In the genomic region with DNA sequence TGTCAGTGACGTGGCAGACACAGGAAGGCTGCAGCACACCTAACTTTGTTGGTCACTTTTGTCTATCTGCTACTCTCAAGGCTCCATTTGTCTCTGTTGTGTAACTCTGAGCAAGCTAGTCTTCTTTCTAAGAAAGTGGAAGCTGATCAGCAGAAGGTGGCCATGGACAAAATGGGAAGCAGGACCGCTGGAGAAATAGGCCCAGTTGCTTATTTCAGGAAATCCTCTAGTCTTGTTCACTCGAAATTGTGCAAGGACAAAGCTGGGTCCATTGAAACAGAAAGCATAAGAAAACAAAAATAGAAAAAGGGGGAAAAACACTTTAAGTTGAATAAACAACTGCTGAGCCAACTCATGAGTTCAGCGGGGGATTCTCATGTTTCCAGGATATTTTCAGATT, we compare ENCODE assay signal across 23 cellular contexts.
DNase-seq lines count a peak whose midpoint lies in the region; ATAC-seq and TF ChIP-seq lines count a peak whose summit lies in the region.
"Had no signal": no experiment of that assay in that cellular context is flagged by ENCODE, and none has a peak within 500 bp of the region (broad histone marks: within the 10 kb centered on the region; RNA-seq: fewer than 3 reads in every experiment).

No MANE protein-coding gene starts in this region.

- peaks cover 4 to 15% of the 10 kb centered on the region in 2 donors for H3K36me3 Mint-ChIP-seq in CD14-positive monocyte
- peaks cover 4% of the 10 kb centered on the region for H3K36me3 Mint-ChIP-seq in natural killer cell treated with Interleukin-12 subunit alpha and Interleukin-12 subunit beta and Interleukin-15 and Interleukin-18, amount 100 ng/mL, for 72 hours
- H3K36me3 Mint-ChIP-seq: activated CD8-positive, alpha-beta memory T cell treated with anti-CD3 and anti-CD28 coated beads, Interleukin-2, amount 10 ng/mL, durations not matched to agents 7 days and 5 days; CD8-positive, alpha-beta T cell had no signal

- no peak overlapping the region for H3K9ac ChIP-seq in trophoblast cell (ENCODE audit: low read length)

- no peak for TF ChIP-seq CTCF in CD14-positive monocyte (IDR thresholded peaks at IDR 0.05)
- no peak for TF ChIP-seq CTCF in brain microvascular endothelial cell (IDR thresholded peaks at IDR 0.05; ENCODE audit: low read depth, low read length, missing control alignments)

- in situ Hi-C loops in brain microvascular endothelial cell (cut with HindIII; ENCODE audit: low pct_ligation_motif_present, low sequenced_read_pairs) = no loop called here

- H3K79me2 ChIP-seq in trophoblast cell (ENCODE audit: control insufficient read depth, insufficient read depth, low read length, poor library complexity) = peaks cover 3% of the 10 kb centered on the region

- H4K91ac ChIP-seq in trophoblast cell (ENCODE audit: low read depth, low read length) = peak overlapping the region; percentile 9

- H3K4me2 ChIP-seq in trophoblast cell (ENCODE audit: low read length) = no peak overlapping the region

- intact Hi-C loops in CD14-positive monocyte (cut with micrococcal nuclease) = no loop called here

- H4K8ac ChIP-seq in trophoblast cell (ENCODE audit: low read depth, low read length) = no peak overlapping the region

- peaks cover 44 to 63% (median 59%) of the 10 kb centered on the region in 3 donors for H3K27me3 Mint-ChIP-seq in CD14-positive monocyte (ENCODE audit: low read depth in 3 of 3)
- peaks cover 12 to 27% of the 10 kb centered on the region in 2 donors for H3K27me3 Mint-ChIP-seq in natural killer cell treated with Interleukin-12 subunit alpha and Interleukin-12 subunit beta and Interleukin-15 and Interleukin-18, amount 100 ng/mL, for 72 hours
- H3K27me3 Mint-ChIP-seq: activated CD8-positive, alpha-beta memory T cell treated with anti-CD3 and anti-CD28 coated beads, Interleukin-2, amount 10 ng/mL, durations not matched to agents 7 days and 5 days had no signal

- H2AK5ac ChIP-seq in trophoblast cell (ENCODE audit: low read length) = no peak overlapping the region

- peak; percentile 64 for DNase-seq in CD14-positive monocyte (ENCODE audit: low spot score)
- DNase-seq in NOMO-1 treated with DMSO at 0.1 percent for 48 hours (lab: John Stamatoyannopoulos, UW; ENCODE audit: unreplicated experiment) = peak; percentile 44
- DNase-seq in epithelial cell of prostate (ENCODE audit: low read depth, low spot score) = no peak
- peak in 1 of 2 donors; percentile 17 for DNase-seq in trophoblast cell
- DNase-seq in AG08396 (ENCODE audit: low spot score) = no peak
- DNase-seq in left lobe of liver (ENCODE audit: low spot score) = no peak
- no peak for DNase-seq in natural killer cell treated with Interleukin-12 subunit alpha and Interleukin-12 subunit beta and Interleukin-15 and Interleukin-18, amount 100 ng/mL, for 72 hours (ENCODE audit: low spot score)
- DNase-seq in brain microvascular endothelial cell = no peak
- DNase-seq: activated CD4-positive, alpha-beta T cell treated with anti-CD3 and anti-CD28 coated beads for 1 hour; activated CD8-positive, alpha-beta memory T cell treated with anti-CD3 and anti-CD28 coated beads, Interleukin-2, amount 10 ng/mL, durations not matched to agents 7 days and 5 days; activated effector memory CD4-positive, alpha-beta T cell treated with Interleukin-2 at 50 U/mL for 16 hours; CD8-positive, alpha-beta T cell; cerebellar nuclear complex; DND-41; endodermal cell; foreskin melanocyte; H7; lower lobe of right lung; NCI-H146; NCI-H345; posterior cingulate gyrus; SIG-M5; thyroid gland had no signal

- H2AFZ ChIP-seq in trophoblast cell (ENCODE audit: insufficient read depth, low read length, poor library complexity) = no peak overlapping the region

- peak overlapping the region; percentile 10 to 84 (median 62) for H3K27ac Mint-ChIP-seq in CD14-positive monocyte
- no peak overlapping the region for H3K27ac Mint-ChIP-seq in natural killer cell treated with Interleukin-12 subunit alpha and Interleukin-12 subunit beta and Interleukin-15 and Interleukin-18, amount 100 ng/mL, for 72 hours
- H3K27ac Mint-ChIP-seq: activated CD8-positive, alpha-beta memory T cell treated with anti-CD3 and anti-CD28 coated beads, Interleukin-2, amount 10 ng/mL, durations not matched to agents 7 days and 5 days; CD8-positive, alpha-beta T cell; endodermal cell had no signal

- peaks cover 0 to 11% (median 6%) of the 10 kb centered on the region in 7 donors for H3K9me3 Mint-ChIP-seq in CD14-positive monocyte
- H3K9me3 Mint-ChIP-seq in natural killer cell treated with Interleukin-12 subunit alpha and Interleukin-12 subunit beta and Interleukin-15 and Interleukin-18, amount 100 ng/mL, for 72 hours = no peaks in the 10 kb centered on the region
- H3K9me3 Mint-ChIP-seq: CD8-positive, alpha-beta T cell; endodermal cell had no signal

- peaks cover 22% of the 10 kb centered on the region for H3K79me1 ChIP-seq in trophoblast cell (ENCODE audit: low read length)

- no peak overlapping the region for H2BK5ac ChIP-seq in trophoblast cell (ENCODE audit: low read depth, low read length, poor library complexity)

- peaks cover 0 to 6% of the 10 kb centered on the region in 2 experiments for H3K36me3 ChIP-seq in trophoblast cell (ENCODE audit: control insufficient read depth in 1 of 2, insufficient read depth in 2 of 2, low read length in 2 of 2)
- H3K36me3 ChIP-seq in brain microvascular endothelial cell (replicated peaks) = no peaks in the 10 kb centered on the region
- H3K36me3 ChIP-seq: lower lobe of right lung, thyroid gland had no signal

- H3K14ac ChIP-seq in trophoblast cell (ENCODE audit: low read length) = no peak overlapping the region

- WGBS in trophoblast cell (ENCODE audit: extremely low coverage, insufficient coverage, insufficient read length) = no CpG with 5 or more reads among the region's 4 CpGs

- H3K4me3 Mint-ChIP-seq in CD14-positive monocyte = peak overlapping the region in 1 of 2 donors; percentile 63
- no peak overlapping the region for H3K4me3 Mint-ChIP-seq in natural killer cell treated with Interleukin-12 subunit alpha and Interleukin-12 subunit beta and Interleukin-15 and Interleukin-18, amount 100 ng/mL, for 72 hours
- H3K4me3 Mint-ChIP-seq: activated CD8-positive, alpha-beta memory T cell treated with anti-CD3 and anti-CD28 coated beads, Interleukin-2, amount 10 ng/mL, durations not matched to agents 7 days and 5 days; CD8-positive, alpha-beta T cell; endodermal cell had no signal

- no peak overlapping the region for H3K4me3 ChIP-seq in trophoblast cell (ENCODE audit: low read depth, low read length)
- H3K4me3 ChIP-seq in brain microvascular endothelial cell (ENCODE audit: low read depth, low read length) = no peak overlapping the region
- H3K4me3 ChIP-seq: lower lobe of right lung, thyroid gland had no signal

- no peak overlapping the region for H3K18ac ChIP-seq in trophoblast cell (ENCODE audit: low read length)

- H3K27ac ChIP-seq in epithelial cell of prostate = peak overlapping the region; percentile 88
- no peak overlapping the region for H3K27ac ChIP-seq in trophoblast cell (ENCODE audit: low read depth, low read length)
- no peak overlapping the region for H3K27ac ChIP-seq in brain microvascular endothelial cell
- H3K27ac ChIP-seq: lower lobe of right lung, thyroid gland had no signal

- H3K9me3 ChIP-seq in trophoblast cell (ENCODE audit: insufficient read depth, low read depth, low read length) = peaks cover 1% of the 10 kb centered on the region
- H3K9me3 ChIP-seq: lower lobe of right lung, thyroid gland had no signal

- no peak overlapping the region for H2BK120ac ChIP-seq in trophoblast cell (ENCODE audit: insufficient read depth, low read length, poor library complexity)

- H4K12ac ChIP-seq in trophoblast cell (ENCODE audit: low read depth, low read length) = no peak overlapping the region

- H3K4me1 Mint-ChIP-seq in CD14-positive monocyte = peaks cover 44% of the 10 kb centered on the region
- H3K4me1 Mint-ChIP-seq in natural killer cell treated with Interleukin-12 subunit alpha and Interleukin-12 subunit beta and Interleukin-15 and Interleukin-18, amount 100 ng/mL, for 72 hours (ENCODE audit: low read depth in 2 of 2) = peaks cover 15 to 20% of the 10 kb centered on the region in 2 donors
- H3K4me1 Mint-ChIP-seq: activated CD8-positive, alpha-beta memory T cell treated with anti-CD3 and anti-CD28 coated beads, Interleukin-2, amount 10 ng/mL, durations not matched to agents 7 days and 5 days had no signal

- no peak overlapping the region for H2BK12ac ChIP-seq in trophoblast cell (ENCODE audit: low read length)

- H3K27me3 ChIP-seq in trophoblast cell (ENCODE audit: insufficient read depth, low read length) (no peaks in the 10 kb centered on the region), brain microvascular endothelial cell (replicated peaks) (no peaks in the 10 kb centered on the region)
- H3K27me3 ChIP-seq: thyroid gland had no signal

- no peak overlapping the region for H3K4ac ChIP-seq in trophoblast cell (ENCODE audit: low read depth, low read length)

- H3K4me1 ChIP-seq in trophoblast cell (ENCODE audit: control insufficient read depth in 1 of 2, insufficient read depth in 2 of 2, low read length in 2 of 2) = peaks cover 14 to 15% of the 10 kb centered on the region in 2 experiments

- no peak overlapping the region for H3K23ac ChIP-seq in trophoblast cell (ENCODE audit: low read length)

- ATAC-seq in left lobe of liver = no peak
- ATAC-seq in natural killer cell treated with Interleukin-12 subunit alpha and Interleukin-12 subunit beta and Interleukin-15 and Interleukin-18, amount 100 ng/mL, for 72 hours = no peak
- ATAC-seq: activated CD8-positive, alpha-beta memory T cell treated with anti-CD3 and anti-CD28 coated beads, Interleukin-2, amount 10 ng/mL, durations not matched to agents 7 days and 5 days; CD8-positive, alpha-beta T cell had no signal

Comparison
In these comparisons a context has a peak if more than half of its experiments do, and no peak if none do; other contexts are left out.
1. DNase-seq: peak in CD14-positive monocyte (single experiment) and NOMO-1 treated with DMSO at 0.1 percent for 48 hours (single experiment); none in epithelial cell of prostate (single experiment), AG08396 (single experiment), left lobe of liver (single experiment), natural killer cell treated with Interleukin-12 subunit alpha and Interleukin-12 subunit beta and Interleukin-15 and Interleukin-18, amount 100 ng/mL, for 72 hours (single experiment) and brain microvascular endothelial cell (single experiment).
2. H3K27ac Mint-ChIP-seq: peak in CD14-positive monocyte (7 of 7); none in natural killer cell treated with Interleukin-12 subunit alpha and Interleukin-12 subunit beta and Interleukin-15 and Interleukin-18, amount 100 ng/mL, for 72 hours (0 of 2).